ENCODE assay signal across 1 cellular context in genomic region chr17:43024407-43025289, GRCh38.
TF ChIP-seq lines count a peak whose summit lies in the region.

RND2 (plus strand) TSS chr17:43025231; CDS start chr17:43025348, 117 bp downstream.

TF ChIP-seq in HEK293, 187 proteins besides CTCF, POLR2A, EP300 and RAD21 (continued from another document and continues in another):
- TF ChIP-seq ZNF398 (tag by site-specific recombination; IDR thresholded peaks at IDR 0.05) = peak; percentile 65; the same call in 1 of the 2 replicates
- no peak for TF ChIP-seq ZNF248 (tag by site-specific recombination; IDR thresholded peaks at IDR 0.05)
- TF ChIP-seq, protein P1, sequence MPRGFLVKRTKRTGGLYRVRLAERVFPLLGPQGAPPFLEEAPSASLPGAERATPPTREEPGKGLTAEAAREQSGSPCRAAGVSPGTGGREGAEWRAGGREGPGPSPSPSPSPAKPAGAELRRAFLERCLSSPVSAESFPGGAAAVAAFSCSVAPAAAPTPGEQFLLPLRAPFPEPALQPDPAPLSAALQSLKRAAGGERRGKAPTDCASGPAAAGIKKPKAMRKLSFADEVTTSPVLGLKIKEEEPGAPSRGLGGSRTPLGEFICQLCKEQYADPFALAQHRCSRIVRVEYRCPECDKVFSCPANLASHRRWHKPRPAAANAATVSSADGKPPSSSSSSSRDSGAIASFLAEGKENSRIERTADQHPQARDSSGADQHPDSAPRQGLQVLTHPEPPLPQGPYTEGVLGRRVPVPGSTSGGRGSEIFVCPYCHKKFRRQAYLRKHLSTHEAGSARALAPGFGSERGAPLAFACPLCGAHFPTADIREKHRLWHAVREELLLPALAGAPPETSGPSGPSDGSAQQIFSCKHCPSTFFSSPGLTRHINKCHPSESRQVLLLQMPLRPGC (tag by site-specific recombination; IDR thresholded peaks at IDR 0.05) = 0 out of 2 replicates have a peak, but pooled peaks have one; percentile 24
- TF ChIP-seq OSR2 (tag by site-specific recombination; IDR thresholded peaks at IDR 0.05) = no peak
- TF ChIP-seq ZNF24 (tag by site-specific recombination; IDR thresholded peaks at IDR 0.05) = peak; percentile 86
- TF ChIP-seq, protein P2, sequence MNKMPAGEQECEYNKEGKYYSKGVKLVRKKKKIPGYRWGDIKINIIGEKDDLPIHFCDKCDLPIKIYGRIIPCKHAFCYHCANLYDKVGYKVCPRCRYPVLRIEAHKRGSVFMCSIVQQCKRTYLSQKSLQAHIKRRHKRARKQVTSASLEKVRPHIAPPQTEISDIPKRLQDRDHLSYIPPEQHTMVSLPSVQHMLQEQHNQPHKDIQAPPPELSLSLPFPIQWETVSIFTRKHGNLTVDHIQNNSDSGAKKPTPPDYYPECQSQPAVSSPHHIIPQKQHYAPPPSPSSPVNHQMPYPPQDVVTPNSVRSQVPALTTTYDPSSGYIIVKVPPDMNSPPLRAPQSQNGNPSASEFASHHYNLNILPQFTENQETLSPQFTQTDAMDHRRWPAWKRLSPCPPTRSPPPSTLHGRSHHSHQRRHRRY (tag by site-specific recombination; IDR thresholded peaks at IDR 0.05) = no peak
- 0 out of 2 replicates have a peak, but pooled peaks have one; percentile 15 for TF ChIP-seq ZNF449 (tag by site-specific recombination; IDR thresholded peaks at IDR 0.05)
- no peak for TF ChIP-seq ZNF202 (tag by site-specific recombination; IDR thresholded peaks at IDR 0.05; ENCODE audit: borderline replicate concordance)
- TF ChIP-seq SP3 (tag by site-specific recombination; IDR thresholded peaks at IDR 0.05) = peak; percentile 85
- no peak for TF ChIP-seq ZNF155 (tag by site-specific recombination; IDR thresholded peaks at IDR 0.05)
- TF ChIP-seq BCL11A (tag by site-specific recombination; IDR thresholded peaks at IDR 0.05; ENCODE audit: low read depth) = peak; percentile 70; the same call in 1 of the 2 replicates
- no peak for TF ChIP-seq ZNF10 (tag by site-specific recombination; IDR thresholded peaks at IDR 0.05)
- TF ChIP-seq ZXDB (tag by site-specific recombination; IDR thresholded peaks at IDR 0.05) = peak; percentile 35; the same call in 1 of the 2 replicates
- no peak for TF ChIP-seq TSHZ1 (tag by site-specific recombination; IDR thresholded peaks at IDR 0.05; ENCODE audit: borderline replicate concordance)
- TF ChIP-seq ZNF157 (tag by site-specific recombination; IDR thresholded peaks at IDR 0.05) = no peak
- no peak for TF ChIP-seq PRDM1 (tag by site-specific recombination; IDR thresholded peaks at IDR 0.05)
- TF ChIP-seq SETDB1 (IDR thresholded peaks at IDR 0.05; ENCODE audit: insufficient read length, low read length) = no peak
- TF ChIP-seq ZNF335 (tag by site-specific recombination; conservative IDR thresholded peaks at IDR 0.05) = peak; percentile 95
- TF ChIP-seq ZNF146 (tag by site-specific recombination; IDR thresholded peaks at IDR 0.05) = no peak
- TF ChIP-seq ZNF776 (tag by site-specific recombination; IDR thresholded peaks at IDR 0.05; ENCODE audit: borderline replicate concordance) = no peak
- peak; percentile 71; the same call in 1 of the 2 replicates for TF ChIP-seq ZBTB6 (tag by site-specific recombination; IDR thresholded peaks at IDR 0.05)
- TF ChIP-seq ZNF610 (tag by site-specific recombination; IDR thresholded peaks at IDR 0.05; ENCODE audit: borderline replicate concordance) = peak; percentile 78; the same call in 1 of the 2 replicates
- no peak for TF ChIP-seq ZNF148 (tag by site-specific recombination; IDR thresholded peaks at IDR 0.05; ENCODE audit: borderline replicate concordance)
- no peak for TF ChIP-seq ZNF174 (tag by site-specific recombination; IDR thresholded peaks at IDR 0.05)
- no peak for TF ChIP-seq ZNF426 (tag by site-specific recombination; IDR thresholded peaks at IDR 0.05)
- TF ChIP-seq ZFP69B (tag by site-specific recombination; IDR thresholded peaks at IDR 0.05) = no peak
- TF ChIP-seq ZNF623 (tag by site-specific recombination; IDR thresholded peaks at IDR 0.05) = no peak
- no peak for TF ChIP-seq ZNF639 (tag by site-specific recombination; IDR thresholded peaks at IDR 0.05)
- TF ChIP-seq, protein P3, sequence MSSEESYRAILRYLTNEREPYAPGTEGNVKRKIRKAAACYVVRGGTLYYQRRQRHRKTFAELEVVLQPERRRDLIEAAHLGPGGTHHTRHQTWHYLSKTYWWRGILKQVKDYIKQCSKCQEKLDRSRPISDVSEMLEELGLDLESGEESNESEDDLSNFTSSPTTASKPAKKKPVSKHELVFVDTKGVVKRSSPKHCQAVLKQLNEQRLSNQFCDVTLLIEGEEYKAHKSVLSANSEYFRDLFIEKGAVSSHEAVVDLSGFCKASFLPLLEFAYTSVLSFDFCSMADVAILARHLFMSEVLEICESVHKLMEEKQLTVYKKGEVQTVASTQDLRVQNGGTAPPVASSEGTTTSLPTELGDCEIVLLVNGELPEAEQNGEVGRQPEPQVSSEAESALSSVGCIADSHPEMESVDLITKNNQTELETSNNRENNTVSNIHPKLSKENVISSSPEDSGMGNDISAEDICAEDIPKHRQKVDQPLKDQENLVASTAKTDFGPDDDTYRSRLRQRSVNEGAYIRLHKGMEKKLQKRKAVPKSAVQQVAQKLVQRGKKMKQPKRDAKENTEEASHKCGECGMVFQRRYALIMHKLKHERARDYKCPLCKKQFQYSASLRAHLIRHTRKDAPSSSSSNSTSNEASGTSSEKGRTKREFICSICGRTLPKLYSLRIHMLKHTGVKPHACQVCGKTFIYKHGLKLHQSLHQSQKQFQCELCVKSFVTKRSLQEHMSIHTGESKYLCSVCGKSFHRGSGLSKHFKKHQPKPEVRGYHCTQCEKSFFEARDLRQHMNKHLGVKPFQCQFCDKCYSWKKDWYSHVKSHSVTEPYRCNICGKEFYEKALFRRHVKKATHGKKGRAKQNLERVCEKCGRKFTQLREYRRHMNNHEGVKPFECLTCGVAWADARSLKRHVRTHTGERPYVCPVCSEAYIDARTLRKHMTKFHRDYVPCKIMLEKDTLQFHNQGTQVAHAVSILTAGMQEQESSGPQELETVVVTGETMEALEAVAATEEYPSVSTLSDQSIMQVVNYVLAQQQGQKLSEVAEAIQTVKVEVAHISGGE (tag by site-specific recombination; conservative IDR thresholded peaks at IDR 0.05; ENCODE audit: low read depth) = no peak; the same call in none of the 2 replicates
- TF ChIP-seq ZNF211 (tag by site-specific recombination; IDR thresholded peaks at IDR 0.05; ENCODE audit: low read depth) = no peak
- no peak for TF ChIP-seq ZNF837 (tag by site-specific recombination; IDR thresholded peaks at IDR 0.05)
- peak; percentile 73 for TF ChIP-seq ZIC2 (tag by site-specific recombination; IDR thresholded peaks at IDR 0.05)
- TF ChIP-seq, protein P4, sequence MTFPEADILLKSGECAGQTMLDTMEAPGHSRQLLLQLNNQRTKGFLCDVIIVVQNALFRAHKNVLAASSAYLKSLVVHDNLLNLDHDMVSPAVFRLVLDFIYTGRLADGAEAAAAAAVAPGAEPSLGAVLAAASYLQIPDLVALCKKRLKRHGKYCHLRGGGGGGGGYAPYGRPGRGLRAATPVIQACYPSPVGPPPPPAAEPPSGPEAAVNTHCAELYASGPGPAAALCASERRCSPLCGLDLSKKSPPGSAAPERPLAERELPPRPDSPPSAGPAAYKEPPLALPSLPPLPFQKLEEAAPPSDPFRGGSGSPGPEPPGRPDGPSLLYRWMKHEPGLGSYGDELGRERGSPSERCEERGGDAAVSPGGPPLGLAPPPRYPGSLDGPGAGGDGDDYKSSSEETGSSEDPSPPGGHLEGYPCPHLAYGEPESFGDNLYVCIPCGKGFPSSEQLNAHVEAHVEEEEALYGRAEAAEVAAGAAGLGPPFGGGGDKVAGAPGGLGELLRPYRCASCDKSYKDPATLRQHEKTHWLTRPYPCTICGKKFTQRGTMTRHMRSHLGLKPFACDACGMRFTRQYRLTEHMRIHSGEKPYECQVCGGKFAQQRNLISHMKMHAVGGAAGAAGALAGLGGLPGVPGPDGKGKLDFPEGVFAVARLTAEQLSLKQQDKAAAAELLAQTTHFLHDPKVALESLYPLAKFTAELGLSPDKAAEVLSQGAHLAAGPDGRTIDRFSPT (tag by site-specific recombination; IDR thresholded peaks at IDR 0.05) = peak; percentile 84
